ENCODE assay signal across 28 cellular contexts in genomic region chr10:17795088-17795487, GRCh38. TPM values are rescaled to one million over a fixed set of nuclear protein-coding genes. Genes with fewer than 3 reads are reported as not detected.
"Had no signal": no experiment of that assay in that cellular context is flagged by ENCODE, and none has a peak within 500 bp of the region (broad histone marks: within the 10 kb centered on the region; RNA-seq: fewer than 3 reads in every experiment).

No MANE protein-coding gene starts in this region.

- H3K36me3 ChIP-seq: ascending aorta, Peyer's patch, SJCRH30 had no signal

- H3K4me3 ChIP-seq: ascending aorta, body of pancreas, Peyer's patch, SJCRH30 had no signal

- H3K27ac ChIP-seq: ascending aorta, RWPE1, SJCRH30 had no signal

- H3K9me3 ChIP-seq: ascending aorta, body of pancreas, Peyer's patch, SJCRH30 had no signal

- H3K27me3 ChIP-seq: ascending aorta, body of pancreas, Peyer's patch, SJCRH30 had no signal

- DNase-seq: activated B cell treated with CpG ODN at 0.5 μM for 24 hours; activated CD4-positive, alpha-beta T cell treated with anti-CD3 and anti-CD28 coated beads for 1 hour; activated CD4-positive, alpha-beta T cell treated with anti-CD3 and anti-CD28 coated beads, Interleukin-2, amount 10 ng/mL, durations not matched to agents 24 days and 14 days; activated CD4-positive, alpha-beta T cell treated with anti-CD3 and anti-CD28 coated beads, Interleukin-2, amount 50 U/mL, for 48 hours; activated CD8-positive, alpha-beta memory T cell treated with anti-CD3 and anti-CD28 coated beads, Interleukin-2, amount 10 ng/mL, durations not matched to agents 7 days and 5 days; activated effector memory CD4-positive, alpha-beta T cell treated with Interleukin-2 at 50 U/mL for 16 hours; activated naive CD4-positive, alpha-beta T cell treated with Interleukin-2 at 50 U/mL for 16 hours; activated naive CD8-positive, alpha-beta T cell treated with anti-CD3 and anti-CD28 coated beads, Interleukin-2, amount 50 U/mL, for 24 hours; activated T-cell treated with anti-CD3 and anti-CD28 coated beads, Interleukin-2, amount 50 U/mL, for 24 hours; amniotic stem cell; central memory CD4-positive, alpha-beta T cell; Karpas-422; MM.1S; NCI-H1105 treated with DMSO at 0.1 percent for 48 hours; NCI-H1436 treated with DMSO at 0.1 percent for 48 hours; NCI-H187; NCI-H2081; Peyer's patch; Right ventricle myocardium superior; SJCRH30; T-helper 17 cell; T-helper 9 cell had no signal

- H3K4me1 ChIP-seq: ascending aorta, SJCRH30 had no signal

- ATAC-seq: activated CD8-positive, alpha-beta memory T cell treated with anti-CD3 and anti-CD28 coated beads, Interleukin-2, amount 10 ng/mL, durations not matched to agents 7 days and 5 days; activated naive CD4-positive, alpha-beta T cell treated with anti-CD3 and anti-CD28 coated beads, Interleukin-2, amount 50 U/mL, for 72 hours; activated naive CD8-positive, alpha-beta T cell treated with anti-CD3 and anti-CD28 coated beads, Interleukin-2, amount 50 U/mL, for 24 hours; SK-N-SH treated with all-trans-retinoic acid at 6 μM for 48 hours; T-helper 17 cell had no signal

RNA-seq across cellular contexts. Expression of gene MRC1, which starts 14.1 kb away (rescaled TPM):
- total RNA-seq: activated CD4-positive, alpha-beta T cell treated with anti-CD3 and anti-CD28 coated beads, Interleukin-2, amount 10 ng/mL, durations not matched to agents 24 days and 14 days; activated naive CD4-positive, alpha-beta T cell treated with anti-CD3 and anti-CD28 coated beads, Interleukin-2, amount 50 U/mL, for 72 hours; activated T-helper 1 cell treated with anti-CD3 and anti-CD28 coated beads, Interleukin-12 subunit alpha, Interleukin-12 subunit beta, Interleukin-2, Interleukin-4 antibody, amounts not matched to agents 30 ng/mL and 10 ng/mL and 1 ng/mL, durations not matched to agents 14 hours and 24 hours and 36 hours; SJCRH30 had no signal

RNA-seq across cellular contexts. Expression of gene TMEM236, which starts 43.1 kb away (rescaled TPM):
- total RNA-seq: activated T-helper 1 cell treated with anti-CD3 and anti-CD28 coated beads, Interleukin-12 subunit alpha, Interleukin-12 subunit beta, Interleukin-2, Interleukin-4 antibody, amounts not matched to agents 30 ng/mL and 10 ng/mL and 1 ng/mL, durations not matched to agents 14 hours and 24 hours and 36 hours; ascending aorta; SJCRH30 had no signal
